13 cellular contexts compared by ENCODE assay signal in the genomic region with DNA sequence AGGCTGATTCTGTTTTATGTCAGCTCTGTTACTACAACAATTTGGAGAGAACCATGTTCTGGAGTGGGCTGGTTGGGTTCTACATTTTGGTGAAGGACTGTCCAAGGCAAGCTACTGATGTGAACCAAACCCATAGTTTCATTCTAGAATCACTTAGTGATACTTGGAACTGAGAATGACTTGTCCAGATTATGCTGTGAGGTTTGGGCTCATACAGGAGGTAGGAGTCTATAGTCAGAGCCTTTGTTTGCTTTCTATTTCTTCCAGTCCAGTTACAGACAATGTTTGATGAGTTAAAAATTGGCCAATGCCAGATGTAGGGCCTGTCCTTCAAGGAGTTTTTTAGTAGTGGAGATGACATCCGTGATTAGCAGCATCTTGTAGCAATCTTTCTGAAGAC.
DNase-seq lines count a peak whose midpoint lies in the region; ATAC-seq and TF ChIP-seq lines count a peak whose summit lies in the region.
"Had no signal": no experiment of that assay in that cellular context is flagged by ENCODE, and none has a peak within 500 bp of the region (broad histone marks: within the 10 kb centered on the region; RNA-seq: fewer than 3 reads in every experiment).

No MANE protein-coding gene starts in this region.

- H3K4me1 ChIP-seq in KMS-11 (ENCODE audit: low read depth, poor library complexity, severe bottlenecking): peaks cover 92% of the 10 kb centered on the region
- H3K4me1 ChIP-seq: gastrocnemius medialis had no signal

- H3K4me2 ChIP-seq in KMS-11: peak overlapping the region; percentile 93

- no peak overlapping the region for H2AFZ ChIP-seq in KMS-11 (ENCODE audit: low read depth)

- H3K36me3 ChIP-seq in KMS-11 (ENCODE audit: insufficient read depth): no peaks in the 10 kb centered on the region
- H3K36me3 ChIP-seq: gastrocnemius medialis had no signal

- peak; percentile 65 for ATAC-seq in GM18861 (IDR thresholded peaks at IDR 0.05; ENCODE audit: unreplicated experiment)
- ATAC-seq in GM19467 (IDR thresholded peaks at IDR 0.05; ENCODE audit: unreplicated experiment): peak; percentile 79
- ATAC-seq in HG02943 (IDR thresholded peaks at IDR 0.05; ENCODE audit: low read depth, unreplicated experiment): peak; percentile 58
- ATAC-seq: effector memory CD8-positive, alpha-beta T cell; gastrocnemius medialis; left cardiac atrium had no signal

- no peak for TF ChIP-seq CTCF in KMS-11 (conservative IDR thresholded peaks at IDR 0.05; ENCODE audit: low read depth, low read length)

- no peak overlapping the region for H3K4me3 ChIP-seq in KMS-11 (IDR thresholded peaks at IDR 0.05; ENCODE audit: insufficient read depth, low read depth, low read length)
- H3K4me3 ChIP-seq: gastrocnemius medialis, SJSA1 had no signal

- DNase-seq in SIG-M5 treated with dmso at 0.1 percent for 504 hours (lab: John Stamatoyannopoulos, UW; ENCODE audit: unreplicated experiment) (no peak), middle frontal gyrus (ENCODE audit: extremely low spot score, low spot score) (no peak), SKM-1 treated with dmso at 0.1 percent for 144 hours (lab: John Stamatoyannopoulos, UW; ENCODE audit: unreplicated experiment) (no peak)
- DNase-seq: C1 segment of cervical spinal cord; effector memory CD8-positive, alpha-beta T cell; gastrocnemius medialis; left cardiac atrium; substantia nigra had no signal

- no peaks in the 10 kb centered on the region for H4K20me1 ChIP-seq in KMS-11 (ENCODE audit: insufficient read depth)

- no peaks in the 10 kb centered on the region for H3K27me3 ChIP-seq in KMS-11 (ENCODE audit: insufficient read depth, low read depth)
- H3K27me3 ChIP-seq: gastrocnemius medialis, SJSA1 had no signal

- H3K79me2 ChIP-seq in KMS-11 (ENCODE audit: insufficient read depth, low read depth): no peaks in the 10 kb centered on the region

- H3K9ac ChIP-seq in KMS-11: peak overlapping the region; percentile 40

- peak overlapping the region; percentile 97 for H3K27ac ChIP-seq in KMS-11
- H3K27ac ChIP-seq: gastrocnemius medialis, SJSA1 had no signal
